In the genomic region with DNA sequence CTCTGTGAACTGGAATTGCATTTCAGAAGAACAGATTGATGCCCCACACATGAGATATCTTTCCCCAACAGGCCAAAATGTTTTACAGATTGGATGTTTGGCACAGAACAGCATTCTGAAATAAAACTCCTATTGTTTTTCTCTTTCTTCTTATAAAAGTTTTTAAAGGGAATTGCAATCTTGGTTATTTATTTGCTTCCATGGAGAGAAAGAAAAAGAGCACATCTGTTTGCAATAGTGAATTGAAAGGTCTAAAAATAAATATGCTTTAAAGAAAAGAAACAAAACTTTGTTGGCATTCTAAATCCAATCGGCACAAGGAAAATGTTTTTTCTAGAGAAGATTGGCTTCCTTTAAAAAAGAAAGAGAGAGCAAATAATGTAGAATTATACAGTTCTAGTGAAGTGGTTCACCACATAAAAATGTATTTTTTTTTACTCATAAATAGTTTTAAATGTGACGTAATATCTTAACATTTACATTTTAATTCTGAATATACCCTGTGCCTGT, we compare ENCODE assay signal across 17 cellular contexts.
A peak's percentile ranks its signal among the peaks of the same experiment; 100 is the strongest.
DNase-seq lines count a peak whose midpoint lies in the region; TF ChIP-seq lines count a peak whose summit lies in the region.
"Had no signal": no experiment of that assay in that cellular context is flagged by ENCODE, and none has a peak within 500 bp of the region (broad histone marks: within the 10 kb centered on the region; RNA-seq: fewer than 3 reads in every experiment).

No MANE protein-coding gene starts in this region.

- peak overlapping the region; percentile 46 for H3K4me3 ChIP-seq in ACC112 (ENCODE audit: low read depth, low read length)
- no peak overlapping the region for H3K4me3 ChIP-seq in SK-N-SH (ENCODE audit: low read depth in 2 of 2, low read length in 1 of 2)
- peak overlapping the region; percentile 17 for H3K4me3 ChIP-seq in osteoblast (ENCODE audit: insufficient read depth, low read length)

- H3K36me3 ChIP-seq in ACC112 (ENCODE audit: insufficient read depth, low read length), result no peaks in the 10 kb centered on the region
- no peaks in the 10 kb centered on the region for H3K36me3 ChIP-seq in SK-N-SH (replicated peaks in 1 of 2; ENCODE audit: control insufficient read depth in 1 of 2, insufficient read depth in 2 of 2, low read length in 1 of 2)
- H3K36me3 ChIP-seq in osteoblast (ENCODE audit: insufficient read depth, low read length), result no peaks in the 10 kb centered on the region

- CTCF ChIA-PET in SK-N-SH (lab: Yijun Ruan, JAX), result no interaction called here

- H3K9me3 ChIP-seq in SK-N-SH, result no peaks in the 10 kb centered on the region
- H3K9me3 ChIP-seq in osteoblast (ENCODE audit: low read depth, low read length), result no peaks in the 10 kb centered on the region
- H3K9me3 ChIP-seq: Caco-2 had no signal

- TF ChIP-seq EP300 in SK-N-SH (IDR thresholded peaks at IDR 0.05; ENCODE audit: borderline replicate concordance in 1 of 2, low read depth in 1 of 2, low read length in 1 of 2), result peak; percentile 8 to 15; a peak in 2 of 4 replicates

- no peaks in the 10 kb centered on the region for H4K20me1 ChIP-seq in SK-N-SH (ENCODE audit: insufficient read depth)
- H4K20me1 ChIP-seq in osteoblast (ENCODE audit: insufficient read depth, low read length), result no peaks in the 10 kb centered on the region

- H3K4me1 ChIP-seq in ACC112 (ENCODE audit: control insufficient read depth, insufficient read depth, low read length, unreplicated experiment) (peaks cover 36% of the 10 kb centered on the region), SK-N-SH (ENCODE audit: control insufficient read depth in 1 of 2, insufficient read depth in 2 of 2, low read depth in 1 of 2, low read length in 1 of 2) (peaks cover 6 to 18% of the 10 kb centered on the region in 2 experiments; a peak in 3 of 4 replicates), osteoblast (ENCODE audit: insufficient read depth, low read length) (peaks cover 35% of the 10 kb centered on the region)

- no peaks in the 10 kb centered on the region for H3K27me3 ChIP-seq in ACC112 (ENCODE audit: insufficient read depth, low read length)
- H3K27me3 ChIP-seq in SK-N-SH (ENCODE audit: insufficient read depth), result no peaks in the 10 kb centered on the region
- H3K27me3 ChIP-seq in osteoblast (ENCODE audit: insufficient read depth, low read length), result no peaks in the 10 kb centered on the region

- TF ChIP-seq RAD21 in SK-N-SH (IDR thresholded peaks at IDR 0.05; ENCODE audit: low read length), result no peak

- H3F3A ChIP-seq in SK-N-SH (replicated peaks; ENCODE audit: insufficient read depth), result peaks cover 8% of the 10 kb centered on the region

- no peaks in the 10 kb centered on the region for H3K9me2 ChIP-seq in SK-N-SH

- TF ChIP-seq CTCF in SK-N-SH (IDR thresholded peaks at IDR 0.05) (no peak), osteoblast (IDR thresholded peaks at IDR 0.05; ENCODE audit: extremely low read depth, low read depth, low read length) (no peak)

- H2AFZ ChIP-seq in ACC112 (ENCODE audit: low read length, unreplicated experiment) (peak overlapping the region; percentile 97), SK-N-SH (ENCODE audit: low read depth) (peak overlapping the region; percentile 39), osteoblast (ENCODE audit: low read length) (peak overlapping the region; percentile 23)

- H3K4me2 ChIP-seq in SK-N-SH, result peak overlapping the region; percentile 50; the same call in 1 of the 2 replicates
- H3K4me2 ChIP-seq in osteoblast (ENCODE audit: insufficient read depth, low read length), result peak overlapping the region; percentile 61

- peak overlapping the region; percentile 21; the same call in 1 of the 2 replicates for H3K9ac ChIP-seq in SK-N-SH

- WGBS in SK-N-SH (ENCODE audit: low lambda C conversion rate), result 44% methylated on average over 2 of the region's 2 CpGs

- H3K27ac ChIP-seq in ACC112 (ENCODE audit: low read depth, low read length), result peak overlapping the region; percentile 46
- H3K27ac ChIP-seq in SK-N-SH (ENCODE audit: low read depth in 2 of 2, low read length in 1 of 2), result peak overlapping the region; percentile 60 to 68
- H3K27ac ChIP-seq in osteoblast (ENCODE audit: low read depth, low read length), result peak overlapping the region; percentile 62
- H3K27ac ChIP-seq: 22Rv1 had no signal

- DNase-seq in SK-N-SH, result no peak
- DNase-seq in fibroblast of gingiva (ENCODE audit: low read depth), result peak; percentile 55
- DNase-seq in osteoblast (ENCODE audit: insufficient read length, low spot score, missing footprints), result no peak
- no peak for DNase-seq in stimulated activated CD4-positive, alpha-beta T cell treated with anti-CD3 and anti-CD28 coated beads, Interleukin-4, amount 100 ng/mL, for 4 hours
- no peak for DNase-seq in NAMALWA (ENCODE audit: low spot score)
- no peak for DNase-seq in superior temporal gyrus (ENCODE audit: extremely low spot score)
- no peak for DNase-seq in SW 1271 (lab: John Stamatoyannopoulos, UW)
- DNase-seq: Caco-2, DMS79, NCI-H1436 treated with DMSO at 0.1 percent for 48 hours, NCI-H2081 treated with DMSO at 0.1 percent for 48 hours, NCI-H226, NCI-H526, OCI-M1, RPMI8226 had no signal

- H3K79me2 ChIP-seq in ACC112 (ENCODE audit: control insufficient read depth, insufficient read depth, low read length, unreplicated experiment) (no peaks in the 10 kb centered on the region), SK-N-SH (ENCODE audit: insufficient read depth) (no peaks in the 10 kb centered on the region), osteoblast (ENCODE audit: insufficient read depth, low read length) (no peaks in the 10 kb centered on the region)

- POLR2A ChIA-PET in SK-N-SH (lab: Yijun Ruan, JAX), result no interaction called here

TF ChIP-seq in SK-N-SH, 30 proteins besides CTCF, POLR2A, EP300 and RAD21:
- TF ChIP-seq NFIC (IDR thresholded peaks at IDR 0.05; ENCODE audit: borderline replicate concordance), result no peak
- TF ChIP-seq MEF2A (IDR thresholded peaks at IDR 0.05; ENCODE audit: borderline replicate concordance, low read depth), result 0 out of 2 replicates have a peak, but pooled peaks have one; percentile 16

Comparison
In these comparisons a context has a peak if more than half of its experiments do, and no peak if none do; other contexts are left out.
1. H2AFZ ChIP-seq: peak in every context shown above with its lines; median percentile 97 in ACC112; 39 in SK-N-SH; 23 in osteoblast.
2. H3K4me3 ChIP-seq: peak in ACC112 (single experiment) and osteoblast (single experiment); none in SK-N-SH (0 of 2).
3. Peak in every context shown above with its lines, with median percentiles within 50 percentile points of each other: H3K27ac ChIP-seq.